In genomic region chr1:208541225-208541855, GRCh38 we compare ENCODE assay signal across 19 cellular contexts.
DNase-seq lines count a peak whose midpoint lies in the region; ATAC-seq and TF ChIP-seq lines count a peak whose summit lies in the region.
"Had no signal": no experiment of that assay in that cellular context is flagged by ENCODE, and none has a peak within 500 bp of the region (broad histone marks: within the 10 kb centered on the region; RNA-seq: fewer than 3 reads in every experiment).

No MANE protein-coding gene starts in this region.

- intact Hi-C loops in testis (cut with DNase I; ENCODE audit: low total_unique reads): no loop called here

- H3K4me1 ChIP-seq in foreskin keratinocyte (peaks cover 29% of the 10 kb centered on the region), testis (no peaks in the 10 kb centered on the region), right atrium auricular region (no peaks in the 10 kb centered on the region)
- H3K4me1 ChIP-seq: upper lobe of right lung had no signal

- TF ChIP-seq CTCF in foreskin keratinocyte (conservative IDR thresholded peaks at IDR 0.05) (peak; percentile 62), testis (IDR thresholded peaks at IDR 0.05) (no peak), right atrium auricular region (IDR thresholded peaks at IDR 0.05) (no peak)

- TF ChIP-seq POLR2A in testis (IDR thresholded peaks at IDR 0.05): no peak

- H3K36me3 ChIP-seq in testis (ENCODE audit: low read depth, missing control alignments): no peaks in the 10 kb centered on the region
- no peaks in the 10 kb centered on the region for H3K36me3 ChIP-seq in right atrium auricular region
- H3K36me3 ChIP-seq: esophagus squamous epithelium, ovary, upper lobe of right lung had no signal

- H3K27ac ChIP-seq in foreskin keratinocyte: peak overlapping the region; percentile 12
- H3K27ac ChIP-seq in testis: no peak overlapping the region
- no peak overlapping the region for H3K27ac ChIP-seq in right atrium auricular region
- H3K27ac ChIP-seq: esophagus squamous epithelium, ovary, upper lobe of right lung had no signal

- H3K4me3 ChIP-seq in testis (no peak overlapping the region), right atrium auricular region (no peak overlapping the region)
- H3K4me3 ChIP-seq: esophagus squamous epithelium, ovary, upper lobe of right lung had no signal

- H3K9me3 ChIP-seq in testis: no peaks in the 10 kb centered on the region
- H3K9me3 ChIP-seq in right atrium auricular region: no peaks in the 10 kb centered on the region
- H3K9me3 ChIP-seq: esophagus squamous epithelium, ovary, upper lobe of right lung had no signal

- H3K27me3 ChIP-seq in foreskin keratinocyte (no peaks in the 10 kb centered on the region), testis (no peaks in the 10 kb centered on the region), right atrium auricular region (no peaks in the 10 kb centered on the region)
- H3K27me3 ChIP-seq: ovary, upper lobe of right lung had no signal

- WGBS in testis, 2 donors: 90 to 93% methylated on average over 4 of the region's 4 CpGs

- DNase-seq in NCI-H510A treated with DMSO at 0.1 percent for 48 hours (lab: John Stamatoyannopoulos, UW) (peak; percentile 32), foreskin keratinocyte (peak; percentile 92 to 98), testis (no peak), globus pallidus (ENCODE audit: low spot score) (no peak), right atrium auricular region (ENCODE audit: low spot score) (no peak)
- DNase-seq: activated effector memory CD4-positive, alpha-beta T cell treated with anti-CD3 and anti-CD28 coated beads, Interleukin-2, amount 50 U/mL, for 16 hours; AML-193; anterior cingulate cortex; esophagus squamous epithelium; kidney glomerular epithelial cell; MM.1S; NCI-H2171 treated with DMSO at 0.1 percent for 48 hours; ovary; small intestine; stimulated activated naive B cell treated with anti-CD40 and anti-IgM and Interleukin-4, amounts not matched to agents 10 μg/mL and 1 μg/mL and 100 μg/mL, for 72 hours; upper lobe of right lung had no signal

- peak; percentile 70 for ATAC-seq in GM18498 (IDR thresholded peaks at IDR 0.05; ENCODE audit: unreplicated experiment)
- ATAC-seq in GM21367 (IDR thresholded peaks at IDR 0.05; ENCODE audit: unreplicated experiment): peak; percentile 72
- peak; percentile 88 for ATAC-seq in foreskin keratinocyte
- no peak for ATAC-seq in HG02840 (IDR thresholded peaks at IDR 0.05; ENCODE audit: low FRiP score, unreplicated experiment)
- ATAC-seq: stimulated activated naive B cell treated with anti-CD40 and anti-IgM and Interleukin-4, amounts not matched to agents 10 μg/mL and 1 μg/mL and 100 μg/mL, for 72 hours; upper lobe of right lung had no signal

Comparison
In these comparisons a context has a peak if more than half of its experiments do, and no peak if none do; other contexts are left out.
1. DNase-seq: peak in NCI-H510A treated with DMSO at 0.1 percent for 48 hours (single experiment) and foreskin keratinocyte (2 of 2); none in testis (single experiment), globus pallidus (single experiment) and right atrium auricular region (single experiment).